In the genomic region with DNA sequence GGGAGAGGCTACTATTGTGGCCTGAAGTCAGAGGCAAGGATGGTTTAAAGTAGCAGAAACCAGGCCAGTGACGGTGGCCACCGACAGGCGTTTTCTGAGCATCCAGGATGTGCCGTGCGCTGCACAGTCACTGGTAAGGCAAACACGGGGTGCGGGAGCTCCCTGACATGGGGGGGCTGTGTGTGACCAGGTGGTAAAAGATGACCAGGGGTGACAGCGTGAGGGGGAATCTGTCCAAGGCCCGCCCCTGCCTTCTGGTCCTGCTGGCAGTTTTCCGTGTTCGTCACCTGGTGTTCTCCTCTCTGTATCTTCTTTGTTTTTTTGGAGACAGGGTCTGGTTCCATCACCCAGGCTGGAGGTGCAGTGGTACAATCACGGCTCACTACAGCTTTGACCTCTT, we compare ENCODE assay signal across 29 cellular contexts.
"Had no signal": no experiment of that assay in that cellular context is flagged by ENCODE, and none has a peak within 500 bp of the region (broad histone marks: within the 10 kb centered on the region; RNA-seq: fewer than 3 reads in every experiment).

No MANE protein-coding gene starts in this region.

- ATAC-seq: Panc1, Right ventricle myocardium inferior, SK-N-SH treated with all-trans-retinoic acid at 6 μM for 48 hours had no signal

- DNase-seq: Kasumi-1, KG1, MG63, NCI-H1048, NCI-H1092 treated with DMSO at 0.1 percent for 48 hours, NCI-H1105 treated with DMSO at 0.1 percent for 48 hours, NCI-H1436, NCI-H146, NCI-H1694, NCI-H187, NCI-H1930, NCI-H2029 treated with DMSO at 0.1 percent for 48 hours, NCI-H2081 treated with DMSO at 0.1 percent for 48 hours, NCI-H2107, NCI-H2171, NCI-H226, NCI-H446 treated with DMSO at 0.1 percent for 48 hours, NCI-H510A, NCI-H526, NCI-H774, PC-9, SHP77, SIG-M5, SJCRH30 had no signal

- H3K9me3 ChIP-seq: MG63, SJCRH30 had no signal

- H3K4me3 ChIP-seq: MG63, PC-9, SJCRH30, SK-N-MC had no signal

- H3K27me3 ChIP-seq: MG63, SJCRH30 had no signal

- H3K27ac ChIP-seq: PC-9, RWPE1, SJCRH30, SK-N-MC had no signal

- H3K36me3 ChIP-seq: MG63, SJCRH30 had no signal

- H3K4me1 ChIP-seq: SJCRH30 had no signal
